32 cellular contexts compared by ENCODE assay signal in the genomic region with DNA sequence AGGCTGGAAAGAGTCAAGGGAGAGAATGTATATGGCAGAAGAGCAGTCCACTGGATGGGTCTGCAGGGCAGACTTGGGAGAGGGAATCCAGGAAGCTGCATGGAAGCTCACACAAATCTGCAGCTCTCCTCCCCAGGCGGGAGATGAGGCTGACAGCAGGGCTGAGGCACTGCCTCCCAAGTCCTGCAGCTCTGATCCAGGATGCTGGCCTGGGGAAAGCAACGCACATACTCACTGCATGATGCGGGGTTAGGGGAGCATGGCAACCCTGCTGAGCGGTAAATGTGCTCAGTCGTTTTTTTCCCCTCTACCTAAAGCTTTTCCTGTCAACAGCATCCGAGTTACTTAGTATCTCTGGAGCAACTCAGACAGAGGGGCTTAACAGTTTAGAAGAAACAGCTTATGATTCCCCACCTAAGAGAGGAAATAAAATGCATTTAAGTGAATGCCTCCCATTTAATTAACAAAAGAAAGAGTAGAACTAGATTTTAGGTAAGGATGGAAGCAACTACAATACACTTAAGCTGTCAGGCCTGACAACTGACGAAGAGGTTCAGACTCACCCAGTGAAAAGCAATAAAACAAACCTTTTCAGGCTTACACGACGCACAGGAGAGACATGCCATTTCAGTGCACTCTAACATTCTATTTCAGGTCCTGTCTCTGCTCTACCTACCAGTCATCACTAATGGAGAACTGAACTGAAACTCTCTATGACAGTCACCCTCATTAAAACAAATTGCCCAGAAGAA.
A peak's percentile ranks its signal among the peaks of the same experiment; 100 is the strongest.
DNase-seq lines count a peak whose midpoint lies in the region; TF ChIP-seq lines count a peak whose summit lies in the region.
"Had no signal": no experiment of that assay in that cellular context is flagged by ENCODE, and none has a peak within 500 bp of the region (broad histone marks: within the 10 kb centered on the region; RNA-seq: fewer than 3 reads in every experiment).

No MANE protein-coding gene starts in this region.

- no peak for TF ChIP-seq CTCF in HEK293 (tag by site-specific recombination; IDR thresholded peaks at IDR 0.05)
- no peak for TF ChIP-seq CTCF in choroid plexus epithelial cell (conservative IDR thresholded peaks at IDR 0.05; ENCODE audit: low read depth, low read length)

- H3K36me3 ChIP-seq in HEK293 (ENCODE audit: control insufficient read depth in 2 of 2, insufficient read depth in 1 of 2, low read length in 2 of 2) = peaks cover 0 to 3% of the 10 kb centered on the region in 2 experiments; a peak in 1 of 3 replicates
- H3K36me3 ChIP-seq: lower lobe of right lung, pancreas, Peyer's patch, tibial artery had no signal

- 0 out of 2 replicates have a peak, but pooled peaks cover 4% of the 10 kb centered on the region for H3K4me1 ChIP-seq in HEK293 (ENCODE audit: control insufficient read depth, insufficient read depth, low read length)
- H3K4me1 ChIP-seq: lower lobe of right lung, pancreas, Peyer's patch, tibial artery had no signal

- CTCF ChIA-PET in HEK293 (lab: Yijun Ruan, JAX) = interaction anchor here (0.6 kb wide), 1 partner anchor 49 kb away, joined by 3 read pairs; no protein-coding TSS in a partner anchor

- TF ChIP-seq POLR2A in erythroblast (IDR thresholded peaks at IDR 0.05; ENCODE audit: low read length) = no peak

- H3K9me3 ChIP-seq in HEK293 (ENCODE audit: control insufficient read depth, insufficient read depth, low read depth, low read length) = no peaks in the 10 kb centered on the region
- H3K9me3 ChIP-seq: A549, lower lobe of right lung, pancreas, Peyer's patch, tibial artery had no signal

- no peak overlapping the region for H3K4me3 ChIP-seq in HEK293 (ENCODE audit: low read depth, low read length)
- H3K4me3 ChIP-seq in choroid plexus epithelial cell (ENCODE audit: low read depth, low read length) = no peak overlapping the region
- H3K4me3 ChIP-seq: A549, lower lobe of right lung, pancreas, Peyer's patch, smooth muscle cell, tibial artery had no signal

- DNase-seq in D341Med (ENCODE audit: low spot score) (peak; percentile 25), choroid plexus epithelial cell (ENCODE audit: low read depth) (peak; percentile 39), iPS-NIHi11 (ENCODE audit: low spot score) (peak; percentile 55), NCI-H2171 treated with DMSO at 0.1 percent for 48 hours (lab: John Stamatoyannopoulos, UW) (no peak), erythroblast (lab: John Stamatoyannopoulos, UW) (no peak), OCI-M1 (lab: John Stamatoyannopoulos, UW) (no peak), hippocampal formation (lab: John Stamatoyannopoulos, UW) (no peak)
- DNase-seq: activated B cell treated with CpG ODN at 0.5 μM for 24 hours; activated CD4-positive, alpha-beta T cell treated with anti-CD3 and anti-CD28 coated beads, Interleukin-2, amount 50 U/mL, for 1 hour; activated T-cell treated with anti-CD3 and anti-CD28 coated beads, Interleukin-2, amount 50 U/mL, for 48 hours; AML-193; CD4-positive, alpha-beta memory T cell; cerebellar nuclear complex; DMS 273 treated with DMSO at 0.1 percent for 48 hours; effector CD8-positive, alpha-beta T cell; foreskin fibroblast; lower lobe of right lung; natural killer cell; NCI-H1694; NCI-H2171; NCI-H526 treated with DMSO at 0.1 percent for 48 hours; pancreas; Peyer's patch; SIG-M5; stimulated activated CD4-positive, alpha-beta T cell treated with anti-CD3 and anti-CD28 coated beads, Interleukin-1b, Interleukin-23, amount 100 ng/mL, for 48 hours; stimulated activated CD8-positive, alpha-beta memory T cell treated with anti-CD3 and anti-CD28 coated beads, Interleukin-4, amount 100 ng/mL, for 48 hours; stimulated activated naive CD8-positive, alpha-beta T cell treated with anti-CD3 and anti-CD28 coated beads, Interleukin-15, amount 100 ng/mL, for 72 hours; T1000; tibial artery had no signal

- no peak overlapping the region for H3K27ac ChIP-seq in HEK293 (ENCODE audit: extremely low read depth, low read depth, low read length)
- H3K27ac ChIP-seq: A549, lower lobe of right lung, pancreas, Peyer's patch, tibial artery had no signal

- POLR2A ChIA-PET in HEK293 (lab: Yijun Ruan, JAX) = interaction anchor here (0.5 kb wide), 1 partner anchor 773 kb away, joined by 4 read pairs; no protein-coding TSS in a partner anchor

TF ChIP-seq in HEK293, 187 proteins besides CTCF, POLR2A, EP300 and RAD21:
- TF ChIP-seq ZNF23 (tag by site-specific recombination; IDR thresholded peaks at IDR 0.05; ENCODE audit: borderline replicate concordance) (no peak), ZNF391 (tag by site-specific recombination; IDR thresholded peaks at IDR 0.05; ENCODE audit: borderline replicate concordance, low read depth) (no peak), ZNF555 (tag by site-specific recombination; conservative IDR thresholded peaks at IDR 0.05) (no peak), ZBTB20 (tag by site-specific recombination; IDR thresholded peaks at IDR 0.05) (no peak), GLIS1 (tag by site-specific recombination; IDR thresholded peaks at IDR 0.05) (no peak), ZNF416 (tag by site-specific recombination; IDR thresholded peaks at IDR 0.05) (no peak), ZNF596 (tag by site-specific recombination; IDR thresholded peaks at IDR 0.05) (no peak), ZIC2 (tag by site-specific recombination; IDR thresholded peaks at IDR 0.05) (peak; percentile 59), KLF16 (tag by site-specific recombination; IDR thresholded peaks at IDR 0.05) (no peak), ZBTB17 (tag by site-specific recombination; IDR thresholded peaks at IDR 0.05) (0 out of 2 replicates have a peak, but pooled peaks have one; percentile 42), ZNF510 (tag by site-specific recombination; IDR thresholded peaks at IDR 0.05; ENCODE audit: insufficient replicate concordance) (no peak), ZNF544 (tag by site-specific recombination; IDR thresholded peaks at IDR 0.05) (no peak)
- TF ChIP-seq, protein P1, sequence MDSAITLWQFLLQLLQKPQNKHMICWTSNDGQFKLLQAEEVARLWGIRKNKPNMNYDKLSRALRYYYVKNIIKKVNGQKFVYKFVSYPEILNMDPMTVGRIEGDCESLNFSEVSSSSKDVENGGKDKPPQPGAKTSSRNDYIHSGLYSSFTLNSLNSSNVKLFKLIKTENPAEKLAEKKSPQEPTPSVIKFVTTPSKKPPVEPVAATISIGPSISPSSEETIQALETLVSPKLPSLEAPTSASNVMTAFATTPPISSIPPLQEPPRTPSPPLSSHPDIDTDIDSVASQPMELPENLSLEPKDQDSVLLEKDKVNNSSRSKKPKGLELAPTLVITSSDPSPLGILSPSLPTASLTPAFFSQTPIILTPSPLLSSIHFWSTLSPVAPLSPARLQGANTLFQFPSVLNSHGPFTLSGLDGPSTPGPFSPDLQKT (IDR thresholded peaks at IDR 0.05; ENCODE audit: borderline replicate concordance, low read depth, low read length) = no peak
- TF ChIP-seq, protein P2, sequence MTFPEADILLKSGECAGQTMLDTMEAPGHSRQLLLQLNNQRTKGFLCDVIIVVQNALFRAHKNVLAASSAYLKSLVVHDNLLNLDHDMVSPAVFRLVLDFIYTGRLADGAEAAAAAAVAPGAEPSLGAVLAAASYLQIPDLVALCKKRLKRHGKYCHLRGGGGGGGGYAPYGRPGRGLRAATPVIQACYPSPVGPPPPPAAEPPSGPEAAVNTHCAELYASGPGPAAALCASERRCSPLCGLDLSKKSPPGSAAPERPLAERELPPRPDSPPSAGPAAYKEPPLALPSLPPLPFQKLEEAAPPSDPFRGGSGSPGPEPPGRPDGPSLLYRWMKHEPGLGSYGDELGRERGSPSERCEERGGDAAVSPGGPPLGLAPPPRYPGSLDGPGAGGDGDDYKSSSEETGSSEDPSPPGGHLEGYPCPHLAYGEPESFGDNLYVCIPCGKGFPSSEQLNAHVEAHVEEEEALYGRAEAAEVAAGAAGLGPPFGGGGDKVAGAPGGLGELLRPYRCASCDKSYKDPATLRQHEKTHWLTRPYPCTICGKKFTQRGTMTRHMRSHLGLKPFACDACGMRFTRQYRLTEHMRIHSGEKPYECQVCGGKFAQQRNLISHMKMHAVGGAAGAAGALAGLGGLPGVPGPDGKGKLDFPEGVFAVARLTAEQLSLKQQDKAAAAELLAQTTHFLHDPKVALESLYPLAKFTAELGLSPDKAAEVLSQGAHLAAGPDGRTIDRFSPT (tag by site-specific recombination; IDR thresholded peaks at IDR 0.05) = no peak

Comparison
In these comparisons a context has a peak if more than half of its experiments do, and no peak if none do; other contexts are left out.
1. DNase-seq: peak in D341Med (single experiment), choroid plexus epithelial cell (single experiment) and iPS-NIHi11 (single experiment); none in NCI-H2171 treated with DMSO at 0.1 percent for 48 hours (single experiment), erythroblast (0 of 2), OCI-M1 (single experiment) and hippocampal formation (0 of 2).